In genomic region chr4:113394730-113395530, GRCh38 we compare ENCODE assay signal across 8 cellular contexts.
DNase-seq lines count a peak whose midpoint lies in the region; ATAC-seq and TF ChIP-seq lines count a peak whose summit lies in the region.

No MANE protein-coding gene starts in this region.

- no peaks in the 10 kb centered on the region for H3K9me3 ChIP-seq in body of pancreas
- H3K9me3 ChIP-seq in iPS DF 6.9 (ENCODE audit: control insufficient read depth, insufficient read depth, low read length): no peaks in the 10 kb centered on the region

- peaks cover 2 to 6% of the 10 kb centered on the region in 2 donors for H3K27me3 Mint-ChIP-seq in T-cell

- H3K4me3 Mint-ChIP-seq in T-cell: no peak overlapping the region

- TF ChIP-seq POLR2A in body of pancreas (IDR thresholded peaks at IDR 0.05): no peak

- CTCF ChIA-PET in T-cell (lab: Charles Lee): interaction anchor here (0.5 to 3.8 kb wide), 18 partner anchors 9 to 1300 kb away, joined by 3 to 24 read pairs (median 3); no protein-coding TSS in a partner anchor

- peak; percentile 64 to 96 (median 79) for TF ChIP-seq CTCF in body of pancreas (IDR thresholded peaks at IDR 0.05)

- peak; percentile 97 for ATAC-seq in GM18502 (IDR thresholded peaks at IDR 0.05; ENCODE audit: poor library complexity, unreplicated experiment)
- peak; percentile 97 for ATAC-seq in HG02938 (IDR thresholded peaks at IDR 0.05; ENCODE audit: unreplicated experiment)
- peak; percentile 75 to 89 (median 82) for ATAC-seq in T-cell (replicated peaks in 1 of 4)
- peak; percentile 98 for ATAC-seq in body of pancreas

- H3K4me1 Mint-ChIP-seq in T-cell: peaks cover 0 to 1% (median 0%) of the 10 kb centered on the region in 3 donors

- POLR2A ChIA-PET in T-cell (lab: Charles Lee): no interaction called here

- intact Hi-C loops in body of pancreas (cut with DNase I): loop anchor here (10.0 kb wide), 2 partner anchors 990 to 1300 kb away; no protein-coding TSS in a partner anchor

- H3K36me3 ChIP-seq in body of pancreas (replicated peaks in 1 of 2; ENCODE audit: insufficient read depth in 1 of 2, low read depth in 2 of 2) (no peaks in the 10 kb centered on the region), iPS DF 6.9 (ENCODE audit: control insufficient read depth, insufficient read depth, low read length) (no peaks in the 10 kb centered on the region)

- 40 to 42% methylated on average over 11 of the region's 11 CpGs for WGBS in body of pancreas, 2 donors
- WGBS in iPS DF 6.9 (ENCODE audit: insufficient coverage, insufficient read length): no CpG with 5 or more reads among the region's 11 CpGs

- H3K27ac ChIP-seq in body of pancreas (no peak overlapping the region), iPS DF 6.9 (ENCODE audit: low read length) (no peak overlapping the region)

- H3K4me1 ChIP-seq in body of pancreas (peaks cover 4% of the 10 kb centered on the region), iPS DF 6.9 (ENCODE audit: control insufficient read depth, insufficient read depth, low read length) (no peaks in the 10 kb centered on the region)

- H3K4me3 ChIP-seq in body of pancreas (no peak overlapping the region), iPS DF 6.9 (ENCODE audit: low read length) (no peak overlapping the region)

- no peaks in the 10 kb centered on the region for H3K36me3 Mint-ChIP-seq in T-cell

- H3K27me3 ChIP-seq in body of pancreas (no peaks in the 10 kb centered on the region), iPS DF 6.9 (ENCODE audit: control insufficient read depth, insufficient read depth, low read length) (no peaks in the 10 kb centered on the region)

- in situ Hi-C loops in ACHN (cut with HindIII; ENCODE audit: low pct_ligation_motif_present, low pct_unique_long_range_greater_than_20kb, low sequenced_read_pairs): no loop called here

- no peak overlapping the region for H3K27ac Mint-ChIP-seq in T-cell

- no peaks in the 10 kb centered on the region for H3K9me3 Mint-ChIP-seq in T-cell

- DNase-seq in ACHN (peak; percentile 84), NCI-H146 treated with DMSO at 0.1 percent for 48 hours (lab: John Stamatoyannopoulos, UW; ENCODE audit: unreplicated experiment) (peak; percentile 63), T-cell (peak in 31 of 34 experiments; percentile 1 to 57 (median 18)), body of pancreas (peak; percentile 55 to 78 (median 64)), iPS DF 6.9 (ENCODE audit: low read depth, low spot score) (peak; percentile 70)
- DNase-seq in stimulated activated CD4-positive, alpha-beta T cell treated with anti-CD3 and anti-CD28 coated beads, Interleukin-15, amount 100 ng/mL, for 48 hours (ENCODE audit: low read depth in 2 of 2): peak; percentile 4 to 34

Comparison
In these comparisons a context has a peak if more than half of its experiments do, and no peak if none do; other contexts are left out.
1. DNase-seq: peak in every context shown above with its lines; median percentile 84 in ACHN; 70 in iPS DF 6.9; 64 in body of pancreas; 63 in NCI-H146 treated with DMSO at 0.1 percent for 48 hours; 19 in stimulated activated CD4-positive, alpha-beta T cell treated with anti-CD3 and anti-CD28 coated beads, Interleukin-15, amount 100 ng/mL, for 48 hours; 18 in T-cell.